ENCODE assay signal across 12 cellular contexts in genomic region chr21:28150778-28151177, GRCh38.
"Had no signal": no experiment of that assay in that cellular context is flagged by ENCODE, and none has a peak within 500 bp of the region (broad histone marks: within the 10 kb centered on the region; RNA-seq: fewer than 3 reads in every experiment).

No MANE protein-coding gene starts in this region.

- H3K27me3 ChIP-seq: esophagus squamous epithelium, heart left ventricle, uterus had no signal

- H3K9me3 ChIP-seq: esophagus squamous epithelium, heart left ventricle, uterus had no signal

- H3K4me3 ChIP-seq: esophagus squamous epithelium, heart left ventricle, uterus had no signal

- H3K4me1 ChIP-seq: uterus had no signal

- DNase-seq: dermis blood vessel endothelial cell; esophagus squamous epithelium; heart left ventricle; hippocampal formation; kidney glomerular epithelial cell; mammary epithelial cell; natural killer cell; posterior cingulate gyrus; stimulated activated CD4-positive, alpha-beta T cell treated with anti-CD3 and anti-CD28 coated beads, Interleukin-2, amount 100 ng/mL, for 24 hours; stimulated activated naive CD4-positive, alpha-beta T cell treated with Interleukin-2 at 50 U/mL for 16 hours; uterus had no signal

- ATAC-seq: heart left ventricle, natural killer cell, sciatic nerve had no signal

- H3K27ac ChIP-seq: esophagus squamous epithelium, heart left ventricle, uterus had no signal

- H3K36me3 ChIP-seq: esophagus squamous epithelium, heart left ventricle, uterus had no signal
